ENCODE assay signal across 1 cellular context in the genomic region with DNA sequence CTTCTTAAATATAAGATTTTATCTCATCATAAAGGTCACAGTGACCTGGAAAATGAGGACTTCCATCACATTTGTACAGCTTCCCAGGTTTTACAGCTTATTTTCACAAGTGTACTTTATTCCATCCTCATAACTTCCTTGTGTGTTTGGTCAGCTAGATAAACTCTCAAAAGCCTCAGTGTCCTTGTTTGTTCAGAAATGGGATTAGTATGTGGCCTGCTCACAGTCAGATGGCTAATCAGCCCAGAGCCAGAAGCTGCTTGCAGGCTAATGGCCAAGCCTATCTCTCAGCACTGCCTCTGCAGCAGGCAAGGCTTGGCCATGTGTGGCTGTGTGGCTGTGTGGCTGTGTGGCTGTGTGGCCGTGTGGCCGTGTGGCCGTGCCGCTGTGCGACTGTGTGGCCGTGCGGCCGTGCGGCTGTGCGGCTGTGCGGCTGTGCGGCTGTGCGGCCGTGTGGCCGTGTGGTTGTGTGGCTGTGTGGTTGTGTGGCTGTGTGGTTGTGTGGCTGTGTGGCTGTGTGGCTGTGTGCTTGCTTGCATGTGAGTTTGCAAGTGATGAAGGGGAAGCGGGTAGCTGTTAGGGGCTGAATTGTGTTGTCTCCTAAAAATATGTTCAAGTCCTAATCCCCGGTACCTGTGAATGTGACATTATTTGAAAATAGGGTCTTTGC.
TF ChIP-seq lines count a peak whose summit lies in the region.

No MANE protein-coding gene starts in this region.

TF ChIP-seq in K562, 482 proteins besides CTCF, POLR2A, EP300 and RAD21 (continued from another document and continues in another):
- TF ChIP-seq, protein P1, sequence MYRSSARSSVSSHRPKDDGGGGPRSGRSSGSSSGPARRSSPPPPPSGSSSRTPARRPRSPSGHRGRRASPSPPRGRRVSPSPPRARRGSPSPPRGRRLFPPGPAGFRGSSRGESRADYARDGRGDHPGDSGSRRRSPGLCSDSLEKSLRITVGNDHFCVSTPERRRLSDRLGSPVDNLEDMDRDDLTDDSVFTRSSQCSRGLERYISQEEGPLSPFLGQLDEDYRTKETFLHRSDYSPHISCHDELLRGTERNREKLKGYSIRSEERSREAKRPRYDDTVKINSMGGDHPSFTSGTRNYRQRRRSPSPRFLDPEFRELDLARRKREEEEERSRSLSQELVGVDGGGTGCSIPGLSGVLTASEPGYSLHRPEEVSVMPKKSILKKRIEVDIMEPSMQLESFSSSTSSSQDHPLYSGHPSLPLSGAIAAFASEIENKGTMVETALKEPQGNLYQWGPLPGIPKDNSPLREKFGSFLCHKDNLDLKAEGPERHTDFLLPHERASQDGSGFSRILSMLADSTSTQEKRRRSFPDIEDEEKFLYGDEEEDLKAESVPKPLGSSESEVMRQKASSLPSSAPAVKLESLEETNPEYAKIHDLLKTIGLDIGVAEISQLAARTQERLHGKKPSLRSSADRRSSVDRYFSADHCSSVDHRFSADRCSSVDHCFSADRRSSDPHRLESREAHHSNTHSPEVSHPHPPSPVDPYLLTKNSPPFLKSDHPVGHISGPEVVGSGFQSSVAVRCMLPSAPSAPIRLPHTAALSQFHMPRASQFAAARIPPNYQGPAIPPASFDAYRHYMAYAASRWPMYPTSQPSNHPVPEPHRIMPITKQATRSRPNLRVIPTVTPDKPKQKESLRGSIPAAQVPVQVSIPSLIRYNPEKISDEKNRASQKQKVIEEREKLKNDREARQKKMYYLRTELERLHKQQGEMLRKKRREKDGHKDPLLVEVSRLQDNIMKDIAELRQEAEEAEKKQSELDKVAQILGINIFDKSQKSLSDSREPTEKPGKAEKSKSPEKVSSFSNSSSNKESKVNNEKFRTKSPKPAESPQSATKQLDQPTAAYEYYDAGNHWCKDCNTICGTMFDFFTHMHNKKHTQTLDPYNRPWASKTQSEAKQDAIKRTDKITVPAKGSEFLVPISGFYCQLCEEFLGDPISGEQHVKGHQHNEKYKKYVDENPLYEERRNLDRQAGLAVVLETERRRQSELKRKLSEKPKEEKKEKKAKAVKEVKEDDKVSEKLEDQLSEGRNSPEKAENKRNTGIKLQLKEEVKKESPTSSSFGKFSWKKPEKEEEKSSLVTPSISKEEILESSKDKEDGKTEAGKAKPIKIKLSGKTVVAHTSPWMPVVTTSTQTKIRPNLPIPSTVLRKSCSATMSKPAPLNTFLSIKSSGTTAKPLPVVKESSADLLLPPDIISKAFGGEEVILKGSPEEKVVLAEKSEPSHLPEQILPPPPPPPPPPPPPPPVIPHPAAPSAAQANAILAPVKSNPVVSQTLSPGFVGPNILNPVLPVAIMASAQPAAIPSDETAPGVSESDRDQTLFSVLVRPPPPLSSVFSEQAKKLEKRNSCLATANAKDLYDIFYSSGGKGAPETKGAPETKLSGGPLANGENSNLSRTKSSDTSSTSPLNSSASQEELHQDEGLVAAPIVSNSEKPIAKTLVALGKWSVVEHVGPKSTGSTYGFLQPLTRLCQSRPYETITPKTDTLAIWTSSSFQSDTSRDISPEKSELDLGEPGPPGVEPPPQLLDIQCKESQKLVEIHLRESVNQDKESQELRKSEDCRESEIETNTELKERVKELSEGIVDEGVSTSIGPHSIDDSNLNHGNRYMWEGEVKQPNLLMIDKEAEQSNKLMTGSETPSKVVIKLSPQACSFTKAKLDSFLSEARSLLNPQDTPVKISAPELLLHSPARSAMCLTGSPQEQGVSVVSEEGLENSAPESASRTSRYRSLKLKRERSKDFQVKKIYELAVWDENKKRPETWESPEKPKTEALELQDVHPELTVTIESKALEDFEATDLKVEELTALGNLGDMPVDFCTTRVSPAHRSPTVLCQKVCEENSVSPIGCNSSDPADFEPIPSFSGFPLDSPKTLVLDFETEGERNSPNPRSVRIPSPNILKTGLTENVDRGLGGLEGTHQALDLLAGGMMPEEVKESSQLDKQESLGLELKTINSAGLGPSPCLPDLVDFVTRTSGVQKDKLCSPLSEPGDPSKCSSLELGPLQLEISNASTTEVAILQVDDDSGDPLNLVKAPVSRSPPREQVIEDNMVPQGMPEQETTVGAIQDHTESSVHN (IDR thresholded peaks at IDR 0.05; ENCODE audit: borderline replicate concordance in 1 of 2, low read depth in 1 of 2), result no peak
- TF ChIP-seq ZNF146 (CRISPR knock-in tag; IDR thresholded peaks at IDR 0.05; ENCODE audit: unreplicated experiment), result no peak
- TF ChIP-seq MAZ (CRISPR knock-in tag; conservative IDR thresholded peaks at IDR 0.05 in 1 of 2, IDR thresholded peaks at IDR 0.05 in 1 of 2), result 0 out of 4 replicates have a peak, but pooled peaks of 1 of the 2 experiments have one; percentile 32
- TF ChIP-seq NONO (IDR thresholded peaks at IDR 0.05; ENCODE audit: low read depth in 2 of 2, low read length in 1 of 2), result no peak
- TF ChIP-seq IRF2 (CRISPR knock-in tag; IDR thresholded peaks at IDR 0.05), result no peak
- peak; percentile 32; the same call in 1 of the 2 replicates for TF ChIP-seq CTBP1 (IDR thresholded peaks at IDR 0.05; ENCODE audit: borderline replicate concordance)
- no peak for TF ChIP-seq HNRNPLL (IDR thresholded peaks at IDR 0.05; ENCODE audit: low read depth, low read length, poor library complexity, severe bottlenecking)
- no peak for TF ChIP-seq STAG1 (CRISPR knock-in tag; IDR thresholded peaks at IDR 0.05; ENCODE audit: borderline replicate concordance)
- TF ChIP-seq ETS2 (tag; IDR thresholded peaks at IDR 0.05; ENCODE audit: borderline replicate concordance, poor library complexity, severe bottlenecking), result no peak
- TF ChIP-seq, protein P2, sequence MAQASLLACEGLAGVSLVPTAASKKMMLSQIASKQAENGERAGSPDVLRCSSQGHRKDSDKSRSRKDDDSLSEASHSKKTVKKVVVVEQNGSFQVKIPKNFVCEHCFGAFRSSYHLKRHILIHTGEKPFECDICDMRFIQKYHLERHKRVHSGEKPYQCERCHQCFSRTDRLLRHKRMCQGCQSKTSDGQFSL (CRISPR knock-in tag; IDR thresholded peaks at IDR 0.05), result no peak
- TF ChIP-seq, protein P2 (tag; IDR thresholded peaks at IDR 0.05), result no peak
- peak; percentile 36; the same call in 1 of the 2 replicates for TF ChIP-seq GATAD2B (IDR thresholded peaks at IDR 0.05; ENCODE audit: borderline replicate concordance)
- TF ChIP-seq SP1 (CRISPR knock-in tag; IDR thresholded peaks at IDR 0.05), result peak; percentile 52
- no peak for TF ChIP-seq KAT8 (IDR thresholded peaks at IDR 0.05; ENCODE audit: low read depth)
- no peak for TF ChIP-seq HNRNPUL1 (IDR thresholded peaks at IDR 0.05; ENCODE audit: low read length)
- TF ChIP-seq, protein P3, sequence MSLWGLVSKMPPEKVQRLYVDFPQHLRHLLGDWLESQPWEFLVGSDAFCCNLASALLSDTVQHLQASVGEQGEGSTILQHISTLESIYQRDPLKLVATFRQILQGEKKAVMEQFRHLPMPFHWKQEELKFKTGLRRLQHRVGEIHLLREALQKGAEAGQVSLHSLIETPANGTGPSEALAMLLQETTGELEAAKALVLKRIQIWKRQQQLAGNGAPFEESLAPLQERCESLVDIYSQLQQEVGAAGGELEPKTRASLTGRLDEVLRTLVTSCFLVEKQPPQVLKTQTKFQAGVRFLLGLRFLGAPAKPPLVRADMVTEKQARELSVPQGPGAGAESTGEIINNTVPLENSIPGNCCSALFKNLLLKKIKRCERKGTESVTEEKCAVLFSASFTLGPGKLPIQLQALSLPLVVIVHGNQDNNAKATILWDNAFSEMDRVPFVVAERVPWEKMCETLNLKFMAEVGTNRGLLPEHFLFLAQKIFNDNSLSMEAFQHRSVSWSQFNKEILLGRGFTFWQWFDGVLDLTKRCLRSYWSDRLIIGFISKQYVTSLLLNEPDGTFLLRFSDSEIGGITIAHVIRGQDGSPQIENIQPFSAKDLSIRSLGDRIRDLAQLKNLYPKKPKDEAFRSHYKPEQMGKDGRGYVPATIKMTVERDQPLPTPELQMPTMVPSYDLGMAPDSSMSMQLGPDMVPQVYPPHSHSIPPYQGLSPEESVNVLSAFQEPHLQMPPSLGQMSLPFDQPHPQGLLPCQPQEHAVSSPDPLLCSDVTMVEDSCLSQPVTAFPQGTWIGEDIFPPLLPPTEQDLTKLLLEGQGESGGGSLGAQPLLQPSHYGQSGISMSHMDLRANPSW (CRISPR knock-in tag; IDR thresholded peaks at IDR 0.05), result no peak
- TF ChIP-seq, protein P4, sequence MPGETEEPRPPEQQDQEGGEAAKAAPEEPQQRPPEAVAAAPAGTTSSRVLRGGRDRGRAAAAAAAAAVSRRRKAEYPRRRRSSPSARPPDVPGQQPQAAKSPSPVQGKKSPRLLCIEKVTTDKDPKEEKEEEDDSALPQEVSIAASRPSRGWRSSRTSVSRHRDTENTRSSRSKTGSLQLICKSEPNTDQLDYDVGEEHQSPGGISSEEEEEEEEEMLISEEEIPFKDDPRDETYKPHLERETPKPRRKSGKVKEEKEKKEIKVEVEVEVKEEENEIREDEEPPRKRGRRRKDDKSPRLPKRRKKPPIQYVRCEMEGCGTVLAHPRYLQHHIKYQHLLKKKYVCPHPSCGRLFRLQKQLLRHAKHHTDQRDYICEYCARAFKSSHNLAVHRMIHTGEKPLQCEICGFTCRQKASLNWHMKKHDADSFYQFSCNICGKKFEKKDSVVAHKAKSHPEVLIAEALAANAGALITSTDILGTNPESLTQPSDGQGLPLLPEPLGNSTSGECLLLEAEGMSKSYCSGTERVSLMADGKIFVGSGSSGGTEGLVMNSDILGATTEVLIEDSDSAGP (CRISPR knock-in tag; IDR thresholded peaks at IDR 0.05), result no peak
- peak; percentile 36 for TF ChIP-seq RBM25 (IDR thresholded peaks at IDR 0.05; ENCODE audit: low read depth, low read length, severe bottlenecking)
- TF ChIP-seq EWSR1 (IDR thresholded peaks at IDR 0.05; ENCODE audit: borderline replicate concordance, low read depth, partially characterized antibody), result no peak
- TF ChIP-seq, protein P5, sequence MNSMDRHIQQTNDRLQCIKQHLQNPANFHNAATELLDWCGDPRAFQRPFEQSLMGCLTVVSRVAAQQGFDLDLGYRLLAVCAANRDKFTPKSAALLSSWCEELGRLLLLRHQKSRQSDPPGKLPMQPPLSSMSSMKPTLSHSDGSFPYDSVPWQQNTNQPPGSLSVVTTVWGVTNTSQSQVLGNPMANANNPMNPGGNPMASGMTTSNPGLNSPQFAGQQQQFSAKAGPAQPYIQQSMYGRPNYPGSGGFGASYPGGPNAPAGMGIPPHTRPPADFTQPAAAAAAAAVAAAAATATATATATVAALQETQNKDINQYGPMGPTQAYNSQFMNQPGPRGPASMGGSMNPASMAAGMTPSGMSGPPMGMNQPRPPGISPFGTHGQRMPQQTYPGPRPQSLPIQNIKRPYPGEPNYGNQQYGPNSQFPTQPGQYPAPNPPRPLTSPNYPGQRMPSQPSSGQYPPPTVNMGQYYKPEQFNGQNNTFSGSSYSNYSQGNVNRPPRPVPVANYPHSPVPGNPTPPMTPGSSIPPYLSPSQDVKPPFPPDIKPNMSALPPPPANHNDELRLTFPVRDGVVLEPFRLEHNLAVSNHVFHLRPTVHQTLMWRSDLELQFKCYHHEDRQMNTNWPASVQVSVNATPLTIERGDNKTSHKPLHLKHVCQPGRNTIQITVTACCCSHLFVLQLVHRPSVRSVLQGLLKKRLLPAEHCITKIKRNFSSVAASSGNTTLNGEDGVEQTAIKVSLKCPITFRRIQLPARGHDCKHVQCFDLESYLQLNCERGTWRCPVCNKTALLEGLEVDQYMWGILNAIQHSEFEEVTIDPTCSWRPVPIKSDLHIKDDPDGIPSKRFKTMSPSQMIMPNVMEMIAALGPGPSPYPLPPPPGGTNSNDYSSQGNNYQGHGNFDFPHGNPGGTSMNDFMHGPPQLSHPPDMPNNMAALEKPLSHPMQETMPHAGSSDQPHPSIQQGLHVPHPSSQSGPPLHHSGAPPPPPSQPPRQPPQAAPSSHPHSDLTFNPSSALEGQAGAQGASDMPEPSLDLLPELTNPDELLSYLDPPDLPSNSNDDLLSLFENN (IDR thresholded peaks at IDR 0.05; ENCODE audit: low read depth in 2 of 2, low read length in 2 of 2), result peak in 1 of 2 experiments; percentile 90; a peak in 2 of 4 replicates
- TF ChIP-seq, protein P6, sequence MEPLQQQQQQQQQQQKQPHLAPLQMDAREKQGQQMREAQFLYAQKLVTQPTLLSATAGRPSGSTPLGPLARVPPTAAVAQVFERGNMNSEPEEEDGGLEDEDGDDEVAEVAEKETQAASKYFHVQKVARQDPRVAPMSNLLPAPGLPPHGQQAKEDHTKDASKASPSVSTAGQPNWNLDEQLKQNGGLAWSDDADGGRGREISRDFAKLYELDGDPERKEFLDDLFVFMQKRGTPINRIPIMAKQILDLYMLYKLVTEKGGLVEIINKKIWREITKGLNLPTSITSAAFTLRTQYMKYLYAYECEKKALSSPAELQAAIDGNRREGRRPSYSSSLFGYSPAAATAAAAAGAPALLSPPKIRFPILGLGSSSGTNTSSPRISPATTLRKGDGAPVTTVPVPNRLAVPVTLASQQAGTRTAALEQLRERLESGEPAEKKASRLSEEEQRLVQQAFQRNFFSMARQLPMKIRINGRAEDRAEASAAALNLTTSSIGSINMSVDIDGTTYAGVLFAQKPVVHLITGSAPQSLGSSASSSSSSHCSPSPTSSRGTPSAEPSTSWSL (CRISPR knock-in tag; IDR thresholded peaks at IDR 0.05; ENCODE audit: borderline replicate concordance), result no peak
- peak; percentile 96 for TF ChIP-seq NCOR1 (IDR thresholded peaks at IDR 0.05)
- 0 out of 2 replicates have a peak, but pooled peaks have one; percentile 24 for TF ChIP-seq ATF7 (IDR thresholded peaks at IDR 0.05)
- TF ChIP-seq CBX2 (IDR thresholded peaks at IDR 0.05; ENCODE audit: insufficient read depth, low read length, poor library complexity, severe bottlenecking), result no peak
- TF ChIP-seq, protein P7, sequence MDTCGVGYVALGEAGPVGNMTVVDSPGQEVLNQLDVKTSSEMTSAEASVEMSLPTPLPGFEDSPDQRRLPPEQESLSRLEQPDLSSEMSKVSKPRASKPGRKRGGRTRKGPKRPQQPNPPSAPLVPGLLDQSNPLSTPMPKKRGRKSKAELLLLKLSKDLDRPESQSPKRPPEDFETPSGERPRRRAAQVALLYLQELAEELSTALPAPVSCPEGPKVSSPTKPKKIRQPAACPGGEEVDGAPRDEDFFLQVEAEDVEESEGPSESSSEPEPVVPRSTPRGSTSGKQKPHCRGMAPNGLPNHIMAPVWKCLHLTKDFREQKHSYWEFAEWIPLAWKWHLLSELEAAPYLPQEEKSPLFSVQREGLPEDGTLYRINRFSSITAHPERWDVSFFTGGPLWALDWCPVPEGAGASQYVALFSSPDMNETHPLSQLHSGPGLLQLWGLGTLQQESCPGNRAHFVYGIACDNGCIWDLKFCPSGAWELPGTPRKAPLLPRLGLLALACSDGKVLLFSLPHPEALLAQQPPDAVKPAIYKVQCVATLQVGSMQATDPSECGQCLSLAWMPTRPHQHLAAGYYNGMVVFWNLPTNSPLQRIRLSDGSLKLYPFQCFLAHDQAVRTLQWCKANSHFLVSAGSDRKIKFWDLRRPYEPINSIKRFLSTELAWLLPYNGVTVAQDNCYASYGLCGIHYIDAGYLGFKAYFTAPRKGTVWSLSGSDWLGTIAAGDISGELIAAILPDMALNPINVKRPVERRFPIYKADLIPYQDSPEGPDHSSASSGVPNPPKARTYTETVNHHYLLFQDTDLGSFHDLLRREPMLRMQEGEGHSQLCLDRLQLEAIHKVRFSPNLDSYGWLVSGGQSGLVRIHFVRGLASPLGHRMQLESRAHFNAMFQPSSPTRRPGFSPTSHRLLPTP (IDR thresholded peaks at IDR 0.05; ENCODE audit: borderline replicate concordance, extremely low read depth, insufficient read length), result no peak
